ENCODE assay signal across 1 cellular context in genomic region chr7:94366827-94367226, GRCh38.
TF ChIP-seq lines count a peak whose summit lies in the region.

No MANE protein-coding gene starts in this region.

TF ChIP-seq in SK-N-SH, 30 proteins besides CTCF, POLR2A, EP300 and RAD21 (continued from another document):
- no peak for TF ChIP-seq RCOR1 (IDR thresholded peaks at IDR 0.05; ENCODE audit: low read length)
- no peak for TF ChIP-seq RFX5 (IDR thresholded peaks at IDR 0.05; ENCODE audit: low read length)
- no peak for TF ChIP-seq POLR2AphosphoS5 (IDR thresholded peaks at IDR 0.05; ENCODE audit: low read depth, low read length)
- no peak for TF ChIP-seq REST (IDR thresholded peaks at IDR 0.05; ENCODE audit: low read depth, low read length)
- TF ChIP-seq PBX3 (IDR thresholded peaks at IDR 0.05) = peak; percentile 49; the same call in 1 of the 2 replicates
- no peak for TF ChIP-seq GABPA (IDR thresholded peaks at IDR 0.05; ENCODE audit: low read depth)
- TF ChIP-seq CHD2 (IDR thresholded peaks at IDR 0.05; ENCODE audit: low read length, partially characterized antibody) = no peak
- no peak for TF ChIP-seq TEAD4 (IDR thresholded peaks at IDR 0.05; ENCODE audit: borderline replicate concordance, insufficient read depth)
- no peak for TF ChIP-seq NRF1 (IDR thresholded peaks at IDR 0.05; ENCODE audit: low read depth, low read length)
- no peak for TF ChIP-seq MXI1 (IDR thresholded peaks at IDR 0.05; ENCODE audit: low read depth, low read length)
- TF ChIP-seq EZH2phosphoT487 (IDR thresholded peaks at IDR 0.05; ENCODE audit: borderline replicate concordance, low read depth) = no peak
- TF ChIP-seq ZBTB33 (IDR thresholded peaks at IDR 0.05; ENCODE audit: borderline replicate concordance, low read depth) = no peak
- no peak for TF ChIP-seq IRF3 (IDR thresholded peaks at IDR 0.05; ENCODE audit: low read depth, low read length)
- TF ChIP-seq ELF1 (IDR thresholded peaks at IDR 0.05) = no peak
- no peak for TF ChIP-seq MAX (IDR thresholded peaks at IDR 0.05; ENCODE audit: low read depth)
- no peak for TF ChIP-seq GATA2 (CRISPR knock-in tag; IDR thresholded peaks at IDR 0.05)
- TF ChIP-seq JUND (IDR thresholded peaks at IDR 0.05) = no peak
- peak; percentile 68; the same call in 1 of the 2 replicates for TF ChIP-seq NFIC (IDR thresholded peaks at IDR 0.05; ENCODE audit: borderline replicate concordance)
- no peak for TF ChIP-seq USF2 (IDR thresholded peaks at IDR 0.05; ENCODE audit: borderline replicate concordance, low read depth, low read length)
- no peak for TF ChIP-seq MEF2A (IDR thresholded peaks at IDR 0.05; ENCODE audit: borderline replicate concordance, low read depth)
- TF ChIP-seq TCF12 (IDR thresholded peaks at IDR 0.05) = peak; percentile 61; the same call in 1 of the 2 replicates
- TF ChIP-seq TAF1 (IDR thresholded peaks at IDR 0.05; ENCODE audit: borderline replicate concordance, low read depth, low read length) = no peak
- no peak for TF ChIP-seq FOXM1 (IDR thresholded peaks at IDR 0.05; ENCODE audit: low read depth)
- TF ChIP-seq FOSL2 (IDR thresholded peaks at IDR 0.05; ENCODE audit: borderline replicate concordance, low read depth) = no peak
- TF ChIP-seq SMC3 (IDR thresholded peaks at IDR 0.05; ENCODE audit: low read depth, low read length) = no peak
